ENCODE assay signal across 9 cellular contexts in the genomic region with DNA sequence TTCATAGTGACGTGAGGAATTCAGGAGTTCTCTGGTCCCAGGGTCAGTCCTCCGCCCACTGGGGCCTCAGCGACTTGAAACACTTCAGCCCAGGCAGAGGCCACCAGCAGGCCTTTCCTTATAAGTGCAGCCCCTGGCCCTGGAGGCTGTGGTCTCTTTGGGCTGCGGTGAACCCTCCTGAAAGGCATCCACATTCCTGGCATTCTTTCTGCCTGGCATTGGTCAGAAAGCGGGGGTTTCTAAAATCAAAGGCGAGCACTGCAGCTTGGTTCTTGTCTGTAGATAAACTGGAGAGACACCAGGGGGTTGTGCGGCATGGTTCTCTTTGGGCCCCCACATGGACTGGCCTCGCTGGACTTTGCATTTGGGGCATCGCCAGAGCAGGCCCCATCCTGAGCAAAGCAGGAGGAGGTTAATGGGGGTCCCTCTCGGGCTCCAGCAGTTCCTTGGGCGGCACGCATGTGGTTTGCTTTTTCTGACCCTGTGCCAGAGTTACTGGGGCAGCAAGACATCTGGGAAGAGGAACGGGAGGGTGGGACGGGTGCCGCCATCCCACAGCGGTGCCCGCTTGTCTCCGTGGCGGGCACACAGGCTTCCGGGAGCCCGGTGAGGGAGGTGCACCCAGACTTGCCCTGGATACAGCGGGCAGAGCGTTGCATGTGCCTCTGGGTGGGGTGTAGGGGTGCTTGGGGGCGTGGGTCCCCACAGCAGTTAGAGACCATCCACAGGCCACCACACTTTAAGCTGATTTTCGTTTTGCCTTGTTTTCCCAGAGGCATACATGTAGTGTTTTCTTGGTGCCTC. TPM values are rescaled to one million over a fixed set of nuclear protein-coding genes. Genes with fewer than 3 reads are reported as not detected.
DNase-seq lines count a peak whose midpoint lies in the region; ATAC-seq and TF ChIP-seq lines count a peak whose summit lies in the region.
"Had no signal": no experiment of that assay in that cellular context is flagged by ENCODE, and none has a peak within 500 bp of the region (broad histone marks: within the 10 kb centered on the region; RNA-seq: fewer than 3 reads in every experiment).

No MANE protein-coding gene starts in this region.

- DNase-seq in G401 (ENCODE audit: low spot score) (peak; percentile 20), T1000 (lab: John Stamatoyannopoulos, UW) (peak; percentile 59), fibroblast of pulmonary artery (ENCODE audit: low read depth) (peak; percentile 67), progenitor cell of endocrine pancreas (ENCODE audit: low spot score, unreplicated experiment) (no peak), NCI-H345 treated with DMSO at 0.1 percent for 48 hours (lab: John Stamatoyannopoulos, UW; ENCODE audit: unreplicated experiment) (no peak), Kasumi-1 (lab: John Stamatoyannopoulos, UW) (no peak)
- DNase-seq: heart right ventricle had no signal

- ATAC-seq in GM21447 (IDR thresholded peaks at IDR 0.05; ENCODE audit: unreplicated experiment) (no peak), HG03025 (IDR thresholded peaks at IDR 0.05; ENCODE audit: low FRiP score, unreplicated experiment) (no peak)
- ATAC-seq: heart right ventricle had no signal

- TF ChIP-seq CTCF in fibroblast of pulmonary artery (IDR thresholded peaks at IDR 0.05; ENCODE audit: low read length, missing control alignments), result no peak
- TF ChIP-seq CTCF in progenitor cell of endocrine pancreas (IDR thresholded peaks at IDR 0.05; ENCODE audit: unreplicated experiment), result peak; percentile 31

- H3K4me3 ChIP-seq in fibroblast of pulmonary artery (replicated peaks; ENCODE audit: low read depth, low read length), result no peak overlapping the region
- H3K4me3 ChIP-seq: heart right ventricle had no signal

- no peaks in the 10 kb centered on the region for H3K27me3 Mint-ChIP-seq in progenitor cell of endocrine pancreas

- peaks cover 73% of the 10 kb centered on the region for H3K4me1 Mint-ChIP-seq in progenitor cell of endocrine pancreas (ENCODE audit: low read depth)

- H3K4me3 Mint-ChIP-seq in progenitor cell of endocrine pancreas (ENCODE audit: low read depth), result peak overlapping the region; percentile 46

- H3K9me3 Mint-ChIP-seq in progenitor cell of endocrine pancreas (ENCODE audit: low read depth), result no peaks in the 10 kb centered on the region

- in situ Hi-C loops in G401 (cut with HindIII; ENCODE audit: low sequenced_read_pairs), result no loop called here

- peak overlapping the region; percentile 96 for H3K27ac Mint-ChIP-seq in progenitor cell of endocrine pancreas

- H3K36me3 Mint-ChIP-seq in progenitor cell of endocrine pancreas (ENCODE audit: insufficient read depth), result peaks cover 21% of the 10 kb centered on the region

RNA-seq across cellular contexts. Expression of gene SH3BP4, which starts 44.9 kb away (rescaled TPM):
- total RNA-seq in G401 (2014; rRNA removed; shearing (Covaris generic)), result 34.8 and 49.1 TPM in 2 replicates
- total RNA-seq in progenitor cell of endocrine pancreas, result 45.7 and 49.0 TPM in 2 replicates

Comparison
In these comparisons a context has a peak if more than half of its experiments do, and no peak if none do; other contexts are left out.
1. DNase-seq: peak in G401 (single experiment), T1000 (single experiment) and fibroblast of pulmonary artery (single experiment); none in progenitor cell of endocrine pancreas (single experiment), NCI-H345 treated with DMSO at 0.1 percent for 48 hours (single experiment) and Kasumi-1 (0 of 2).